8 cellular contexts compared by ENCODE assay signal in the genomic region with DNA sequence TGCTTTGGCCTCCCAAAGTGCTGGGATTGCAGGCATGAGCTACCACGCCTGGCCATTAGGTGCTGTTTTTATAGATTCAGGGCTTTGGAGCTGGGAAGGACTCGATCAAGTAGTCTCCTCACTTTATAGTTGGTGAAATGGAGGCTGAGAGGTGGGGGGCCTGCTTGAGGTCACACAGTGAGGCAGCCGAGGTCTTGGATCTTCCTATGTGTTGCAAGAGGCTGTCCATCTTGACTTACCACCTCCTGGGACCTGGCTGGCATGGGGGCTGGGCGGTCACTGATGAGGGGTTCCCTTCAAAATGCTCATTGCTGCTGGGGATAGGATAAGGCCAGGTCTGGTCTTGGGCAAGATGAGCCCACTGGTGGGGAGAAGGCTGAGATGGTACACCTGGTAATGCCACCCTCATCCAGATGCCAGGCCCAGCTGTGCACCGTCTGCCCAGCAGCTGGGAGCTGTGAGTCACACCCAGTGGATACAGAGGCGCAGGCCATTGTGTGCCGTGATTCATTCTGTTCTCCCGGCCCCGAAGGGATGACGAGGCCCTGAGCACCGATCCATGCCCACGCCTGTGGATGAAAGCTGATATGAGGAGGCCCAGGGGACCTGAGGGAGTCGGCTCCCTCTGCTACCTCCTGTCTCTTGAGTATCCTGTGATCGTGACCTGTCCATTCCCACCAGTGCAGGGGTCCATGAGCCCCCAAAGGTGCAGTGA. TPM values are rescaled to one million over a fixed set of nuclear protein-coding genes. Genes with fewer than 3 reads are reported as not detected.
A peak's percentile ranks its signal among the peaks of the same experiment; 100 is the strongest.
DNase-seq lines count a peak whose midpoint lies in the region; ATAC-seq and TF ChIP-seq lines count a peak whose summit lies in the region.

No MANE protein-coding gene starts in this region.

- H3K27me3 Mint-ChIP-seq in Calu3 (ENCODE audit: unreplicated experiment) = no peaks in the 10 kb centered on the region
- no peaks in the 10 kb centered on the region for H3K27me3 Mint-ChIP-seq in activated CD4-positive, alpha-beta T cell treated with anti-CD3 and anti-CD28 coated beads, Interleukin-2, amount 10 ng/mL, durations not matched to agents 7 days and 5 days
- peaks cover 14% of the 10 kb centered on the region for H3K27me3 Mint-ChIP-seq in T-helper 17 cell

- no peak overlapping the region for H3K4me3 ChIP-seq in SJCRH30

- H3K27ac ChIP-seq in SJCRH30 = peak overlapping the region; percentile 33

- ATAC-seq in left lobe of liver (no peak), HG02852 (IDR thresholded peaks at IDR 0.05; ENCODE audit: unreplicated experiment) (no peak), T-helper 17 cell (no peak)

- intact Hi-C loops in Calu3 (cut with micrococcal nuclease; ENCODE audit: unreplicated experiment) = loop anchor here (2.0 kb wide), 1 partner anchor 21 kb away; no protein-coding TSS in a partner anchor
- intact Hi-C loops in posterior cingulate gyrus (cut with DNase I) = no loop called here

- no peaks in the 10 kb centered on the region; the same call in 1 of the 2 replicates for H3K36me3 ChIP-seq in SJCRH30

- no peak for TF ChIP-seq CTCF in Calu3 (IDR thresholded peaks at IDR 0.05; ENCODE audit: unreplicated experiment)

- POLR2A ChIA-PET in activated CD4-positive, alpha-beta T cell treated with anti-CD3 and anti-CD28 coated beads, Interleukin-2, amount 10 ng/mL, durations not matched to agents 7 days and 5 days (lab: Charles Lee) = no interaction called here

- H3K4me1 Mint-ChIP-seq in Calu3 (ENCODE audit: low read depth, unreplicated experiment) (peaks cover 53% of the 10 kb centered on the region), T-helper 17 cell (peaks cover 3% of the 10 kb centered on the region)
- H3K4me1 Mint-ChIP-seq in activated CD4-positive, alpha-beta T cell treated with anti-CD3 and anti-CD28 coated beads, Interleukin-2, amount 10 ng/mL, durations not matched to agents 7 days and 5 days = no peaks in the 10 kb centered on the region

- DNase-seq in Calu3 = peak; percentile 82
- peak; percentile 73 to 75 for DNase-seq in SJCRH30
- peak; percentile 57 for DNase-seq in foreskin melanocyte
- peak in 9 of 10 donors; percentile 61 to 97 (median 84) for DNase-seq in posterior cingulate gyrus
- DNase-seq in left lobe of liver (ENCODE audit: low spot score) = no peak
- no peak for DNase-seq in activated CD4-positive, alpha-beta T cell treated with anti-CD3 and anti-CD28 coated beads, Interleukin-2, amount 10 ng/mL, durations not matched to agents 7 days and 5 days
- DNase-seq in T-helper 17 cell = no peak

- H3K4me1 ChIP-seq in SJCRH30 = peaks cover 19% of the 10 kb centered on the region

- H3K27me3 ChIP-seq in SJCRH30 = no peaks in the 10 kb centered on the region

- BruUV-seq in Calu3 (replicated peaks; lab: Mats Ljungman, UMichigan) = no TSS peak

- H3K9me3 Mint-ChIP-seq in Calu3 (ENCODE audit: low read depth, unreplicated experiment) = no peaks in the 10 kb centered on the region
- no peaks in the 10 kb centered on the region for H3K9me3 Mint-ChIP-seq in activated CD4-positive, alpha-beta T cell treated with anti-CD3 and anti-CD28 coated beads, Interleukin-2, amount 10 ng/mL, durations not matched to agents 7 days and 5 days

- H3K27ac Mint-ChIP-seq in Calu3 (ENCODE audit: unreplicated experiment) (no peak overlapping the region), T-helper 17 cell (no peak overlapping the region)
- no peak overlapping the region for H3K27ac Mint-ChIP-seq in activated CD4-positive, alpha-beta T cell treated with anti-CD3 and anti-CD28 coated beads, Interleukin-2, amount 10 ng/mL, durations not matched to agents 7 days and 5 days

- CTCF ChIA-PET in Calu3 (lab: Charles Lee) = interaction anchor here (1.4 to 1.9 kb wide), 2 partner anchors 13 to 24 kb away, joined by 5 to 6 read pairs; no protein-coding TSS in a partner anchor
- CTCF ChIA-PET in activated CD4-positive, alpha-beta T cell treated with anti-CD3 and anti-CD28 coated beads, Interleukin-2, amount 10 ng/mL, durations not matched to agents 7 days and 5 days (lab: Charles Lee) = interaction anchor here (0.8 to 1.5 kb wide), 4 partner anchors 10 to 16 kb away, joined by 3 to 4 read pairs (median 4); no protein-coding TSS in a partner anchor

- H3K4me3 Mint-ChIP-seq in Calu3 (ENCODE audit: low read depth, unreplicated experiment) = no peak overlapping the region
- H3K4me3 Mint-ChIP-seq in activated CD4-positive, alpha-beta T cell treated with anti-CD3 and anti-CD28 coated beads, Interleukin-2, amount 10 ng/mL, durations not matched to agents 7 days and 5 days = no peak overlapping the region
- no peak overlapping the region for H3K4me3 Mint-ChIP-seq in T-helper 17 cell

- H3K36me3 Mint-ChIP-seq in Calu3 (ENCODE audit: insufficient read depth, unreplicated experiment) = peaks cover 16% of the 10 kb centered on the region
- no peaks in the 10 kb centered on the region for H3K36me3 Mint-ChIP-seq in activated CD4-positive, alpha-beta T cell treated with anti-CD3 and anti-CD28 coated beads, Interleukin-2, amount 10 ng/mL, durations not matched to agents 7 days and 5 days (ENCODE audit: low read depth)
- no peaks in the 10 kb centered on the region for H3K36me3 Mint-ChIP-seq in T-helper 17 cell (ENCODE audit: low read depth)

- H3K9me3 ChIP-seq in SJCRH30 (replicated peaks) (no peaks in the 10 kb centered on the region), T-helper 17 cell (ENCODE audit: control insufficient read depth, low read length, poor library complexity, severe bottlenecking) (no peaks in the 10 kb centered on the region)

RNA-seq across cellular contexts. Expression of a gene that starts 10.5 kb away (rescaled TPM):
- total RNA-seq in Calu3 (2022) (62.5 and 72.6 TPM in 2 replicates), left lobe of liver (63.7 TPM), T-helper 17 cell (10 to 100 TPM in 1 of 2 donors, 1 to 10 TPM in 1; 2.2 to 13.7 TPM)
- total RNA-seq in SJCRH30 (2014; rRNA removed; shearing (Covaris generic)) = 30.0 and 31.4 TPM in 2 replicates
- under 1 TPM; 0.50 to 0.71 TPM for total RNA-seq in activated CD4-positive, alpha-beta T cell treated with anti-CD3 and anti-CD28 coated beads, Interleukin-2, amount 10 ng/mL, durations not matched to agents 7 days and 5 days

RNA-seq across cellular contexts. Expression of a gene that starts 47.9 kb away (rescaled TPM):
- total RNA-seq in Calu3 (2022) (2,194 and 2,330 TPM in 2 replicates), left lobe of liver (660 TPM), T-helper 17 cell (1,000 to 10,000 TPM; 3,455 to 4,953 TPM)
- 3,118 and 3,506 TPM in 2 replicates for total RNA-seq in SJCRH30 (2014; rRNA removed; shearing (Covaris generic))
- 1,000 to 10,000 TPM; 2,151 to 2,478 TPM for total RNA-seq in activated CD4-positive, alpha-beta T cell treated with anti-CD3 and anti-CD28 coated beads, Interleukin-2, amount 10 ng/mL, durations not matched to agents 7 days and 5 days

Comparison
In these comparisons a context has a peak if more than half of its experiments do, and no peak if none do; other contexts are left out.
1. DNase-seq: peak in Calu3 (single experiment), SJCRH30 (2 of 2), foreskin melanocyte (single experiment) and posterior cingulate gyrus (9 of 10); none in left lobe of liver (single experiment), activated CD4-positive, alpha-beta T cell treated with anti-CD3 and anti-CD28 coated beads, Interleukin-2, amount 10 ng/mL, durations not matched to agents 7 days and 5 days (single experiment) and T-helper 17 cell (0 of 3).